ENCODE assay signal across 8 cellular contexts in genomic region chr12:26113194-26113654, GRCh38. TPM values are rescaled to one million over a fixed set of nuclear protein-coding genes. Genes with fewer than 3 reads are reported as not detected.
DNase-seq lines count a peak whose midpoint lies in the region; ATAC-seq, FAIRE-seq and TF ChIP-seq lines count a peak whose summit lies in the region.

No MANE protein-coding gene starts in this region.

- H3K9ac ChIP-seq in H1 (replicated peaks in 1 of 4; ENCODE audit: extremely low read depth in 1 of 4, low read depth in 3 of 4, low read length in 3 of 4) (no peak overlapping the region), neural progenitor cell (no peak overlapping the region)

- peak in 1 of 2 experiments; percentile 35; a peak in 1 of 3 replicates for TF ChIP-seq POLR2A in H1 (IDR thresholded peaks at IDR 0.05; ENCODE audit: control extremely low read depth in 1 of 2, low read depth in 2 of 2, low read length in 2 of 2)

- CTCF ChIA-PET in CD8-positive, alpha-beta T cell (lab: Charles Lee), result no interaction called here
- CTCF ChIA-PET in H1 (lab: Charles Lee; ENCODE audit: partially characterized antibody), result interaction anchor here (1.7 kb wide), 1 partner anchor 10 kb away, joined by 4 read pairs; no protein-coding TSS in a partner anchor

- no peak for TF ChIP-seq RAD21 in H1 (IDR thresholded peaks at IDR 0.05 in 1 of 2, conservative IDR thresholded peaks at IDR 0.05 in 1 of 2; ENCODE audit: low read depth in 2 of 2, low read length in 2 of 2)

- peak overlapping the region; percentile 56 for H2BK12ac ChIP-seq in H1 (ENCODE audit: low read depth, low read length)

- DNase-seq in CD8-positive, alpha-beta T cell, result no peak
- DNase-seq in NCI-H2196 (lab: John Stamatoyannopoulos, UW; ENCODE audit: unreplicated experiment) (peak; percentile 83), H1 (ENCODE audit: low read depth in 1 of 2, low spot score in 2 of 2) (no peak), neural progenitor cell (ENCODE audit: low spot score) (peak; percentile 41), EL (no peak), NOMO-1 treated with DMSO at 0.1 percent for 48 hours (lab: John Stamatoyannopoulos, UW; ENCODE audit: unreplicated experiment) (no peak), cortex of kidney (lab: John Stamatoyannopoulos, UW) (no peak)

- no peaks in the 10 kb centered on the region for H3K27me3 ChIP-seq in CD8-positive, alpha-beta T cell (ENCODE audit: insufficient read depth, low read length)
- H3K27me3 ChIP-seq in H1 (replicated peaks in 1 of 4; ENCODE audit: control insufficient read depth in 3 of 4, extremely low read depth in 1 of 4, insufficient read depth in 3 of 4, low read length in 3 of 4) (peaks cover 0 to 16% (median 15%) of the 10 kb centered on the region in 4 experiments; a peak in 6 of 7 replicates), neural progenitor cell (peaks cover 84% of the 10 kb centered on the region)

- no peak overlapping the region for H3K23ac ChIP-seq in H1 (ENCODE audit: insufficient read length)

- H3K4me3 ChIP-seq in CD8-positive, alpha-beta T cell (ENCODE audit: low read depth, low read length), result no peak overlapping the region
- H3K4me3 ChIP-seq in H1 (ENCODE audit: extremely low read depth in 1 of 4, insufficient read depth in 2 of 4, low read depth in 3 of 4, low read length in 4 of 4), result peak overlapping the region; percentile 21 to 78 (median 48)
- peak overlapping the region; percentile 67 for H3K4me3 ChIP-seq in neural progenitor cell

- no peak for ATAC-seq in CD8-positive, alpha-beta T cell
- ATAC-seq in HG03280 (IDR thresholded peaks at IDR 0.05; ENCODE audit: unreplicated experiment), result no peak

- H3K4me2 ChIP-seq in H1 (ENCODE audit: insufficient read depth in 1 of 2, low read depth in 2 of 2, low read length in 2 of 2), result peak overlapping the region; percentile 61 to 84
- H3K4me2 ChIP-seq in neural progenitor cell, result peak overlapping the region; percentile 93

- H3K27ac ChIP-seq in CD8-positive, alpha-beta T cell (ENCODE audit: low read depth, low read length), result no peak overlapping the region
- H3K27ac ChIP-seq in H1 (ENCODE audit: low read depth, low read length) (no peak overlapping the region), neural progenitor cell (no peak overlapping the region)

- POLR2A ChIA-PET in CD8-positive, alpha-beta T cell (lab: Charles Lee), result no interaction called here
- POLR2A ChIA-PET in H1 (lab: Charles Lee; ENCODE audit: partially characterized antibody), result interaction anchor here (0.9 to 4.5 kb wide), 4 partner anchors 11 to 22 kb away, joined by 3 to 42 read pairs (median 4); partner anchors contain the start of gene BHLHE41

- H2AK5ac ChIP-seq in H1 (ENCODE audit: low read depth, low read length), result no peak overlapping the region

- peaks cover 2% of the 10 kb centered on the region; the same call in 1 of the 2 replicates for H3K23me2 ChIP-seq in H1 (ENCODE audit: low read depth, low read length)

- no peaks in the 10 kb centered on the region for H3K9me3 Mint-ChIP-seq in CD8-positive, alpha-beta T cell
- H3K9me3 Mint-ChIP-seq in neural progenitor cell, result no peaks in the 10 kb centered on the region

- no peaks in the 10 kb centered on the region for H3K79me1 ChIP-seq in H1 (ENCODE audit: low read depth, low read length)

- intact Hi-C loops in CD8-positive, alpha-beta T cell (cut with DNase I, micrococcal nuclease), result loop anchor here in 1 of 2 experiments (10.0 kb wide), 2 partner anchors 1132 to 1592 kb away; partner anchors contain the start of gene STK38L

- peaks cover 40% of the 10 kb centered on the region for H3K27me3 Mint-ChIP-seq in CD8-positive, alpha-beta T cell (ENCODE audit: low read depth)
- peaks cover 5% of the 10 kb centered on the region for H3K27me3 Mint-ChIP-seq in neural progenitor cell (ENCODE audit: insufficient read depth, low read depth)

- no peak overlapping the region for H2BK20ac ChIP-seq in H1 (ENCODE audit: low read length)

- peak overlapping the region; percentile 42 for H3K27ac Mint-ChIP-seq in CD8-positive, alpha-beta T cell
- no peak overlapping the region for H3K27ac Mint-ChIP-seq in neural progenitor cell

- H2BK5ac ChIP-seq in H1 (ENCODE audit: low read depth, low read length), result no peak overlapping the region

- peaks cover 36% of the 10 kb centered on the region for H3F3A ChIP-seq in neural progenitor cell (ENCODE audit: low read depth)

- H2AFZ ChIP-seq in H1 (ENCODE audit: low read length), result no peak overlapping the region
- H2AFZ ChIP-seq in neural progenitor cell (replicated peaks), result no peak overlapping the region

- no peaks in the 10 kb centered on the region for H3K36me3 ChIP-seq in CD8-positive, alpha-beta T cell (ENCODE audit: insufficient read depth, low read length)
- H3K36me3 ChIP-seq in H1 (ENCODE audit: control insufficient read depth in 2 of 4, insufficient read depth in 4 of 4, low read length in 3 of 4), result no peaks in the 10 kb centered on the region
- no peaks in the 10 kb centered on the region for H3K36me3 ChIP-seq in neural progenitor cell

- peaks cover 6% of the 10 kb centered on the region for H3K4me1 Mint-ChIP-seq in CD8-positive, alpha-beta T cell (ENCODE audit: low read depth)
- H3K4me1 Mint-ChIP-seq in neural progenitor cell, result peaks cover 34% of the 10 kb centered on the region

- H3K36me3 Mint-ChIP-seq in CD8-positive, alpha-beta T cell, result no peaks in the 10 kb centered on the region
- H3K36me3 Mint-ChIP-seq in neural progenitor cell, result no peaks in the 10 kb centered on the region

- TF ChIP-seq CTCF in CD8-positive, alpha-beta T cell (IDR thresholded peaks at IDR 0.05), result no peak
- no peak for TF ChIP-seq CTCF in H1 (IDR thresholded peaks at IDR 0.05; ENCODE audit: control extremely low read depth in 1 of 3, insufficient read depth in 1 of 3, low read depth in 1 of 3, low read length in 3 of 3)
- no peak for TF ChIP-seq CTCF in neural progenitor cell (IDR thresholded peaks at IDR 0.05)

- no peak for TF ChIP-seq EP300 in H1 (IDR thresholded peaks at IDR 0.05; ENCODE audit: borderline replicate concordance in 1 of 2, low read depth in 2 of 2, low read length in 2 of 2)

- no peak overlapping the region for H3K56ac ChIP-seq in H1 (replicated peaks; ENCODE audit: insufficient read length, low read depth, low read length)

- no peak overlapping the region for H2BK120ac ChIP-seq in H1 (replicated peaks; ENCODE audit: low read depth, low read length)

- H4K20me1 ChIP-seq in H1 (replicated peaks in 1 of 2; ENCODE audit: control insufficient read depth in 1 of 2, insufficient read depth in 2 of 2, low read length in 2 of 2), result no peaks in the 10 kb centered on the region
- H4K20me1 ChIP-seq in neural progenitor cell (ENCODE audit: low read depth), result peaks cover 4% of the 10 kb centered on the region

- peaks cover 10% of the 10 kb centered on the region for H3K4me1 ChIP-seq in CD8-positive, alpha-beta T cell (ENCODE audit: insufficient read depth, low read length)
- H3K4me1 ChIP-seq in H1 (replicated peaks in 1 of 4; ENCODE audit: control insufficient read depth in 3 of 4, insufficient read depth in 4 of 4, low read length in 3 of 4), result peaks cover 0 to 18% (median 16%) of the 10 kb centered on the region in 4 experiments; a peak in 5 of 7 replicates
- peaks cover 33% of the 10 kb centered on the region for H3K4me1 ChIP-seq in neural progenitor cell

- no peak overlapping the region for H4K8ac ChIP-seq in H1 (ENCODE audit: extremely low read depth, insufficient read depth, low read length)

- no peaks in the 10 kb centered on the region for H3K9me3 ChIP-seq in CD8-positive, alpha-beta T cell (ENCODE audit: low read length)
- no peaks in the 10 kb centered on the region for H3K9me3 ChIP-seq in H1 (ENCODE audit: insufficient read depth in 2 of 2, low read depth in 1 of 2, low read length in 1 of 2)
- H3K9me3 ChIP-seq in neural progenitor cell (ENCODE audit: low read depth), result no peaks in the 10 kb centered on the region

- no peak overlapping the region for H2BK15ac ChIP-seq in H1 (ENCODE audit: low read length)

- H4K91ac ChIP-seq in H1 (replicated peaks; ENCODE audit: insufficient read length, low read length), result no peak overlapping the region

- H3K18ac ChIP-seq in H1 (ENCODE audit: extremely low read depth, low read length), result no peak overlapping the region

- H3K79me2 ChIP-seq in H1 (ENCODE audit: control insufficient read depth in 1 of 2, insufficient read depth in 2 of 2, low read length in 2 of 2), result no peaks in the 10 kb centered on the region
- no peaks in the 10 kb centered on the region for H3K79me2 ChIP-seq in neural progenitor cell (ENCODE audit: low read depth)

- FAIRE-seq in H1 (lab: Jason Lieb, UNC), result peak; percentile 7

- H4K5ac ChIP-seq in H1 (ENCODE audit: insufficient read length, low read depth, low read length), result no peak overlapping the region

- H3K4ac ChIP-seq in H1 (replicated peaks; ENCODE audit: insufficient read length, low read depth, low read length), result no peak overlapping the region

- no peak overlapping the region for H3K14ac ChIP-seq in H1 (ENCODE audit: insufficient read length)

- WGBS in H1 (ENCODE audit: extremely low coverage in 1 of 2, insufficient coverage in 1 of 2, insufficient read length in 1 of 2, insufficient replicate concordance in 2 of 2, low coverage in 1 of 2, low lambda C conversion rate in 2 of 2, missing lambda C conversion rate in 1 of 2), 2 experiments, result 1% methylated on average over 6 of the region's 6 CpGs; no CpG with 5 or more reads in 1 of the 2 experiments

- peak overlapping the region; percentile 82 for H3K4me3 Mint-ChIP-seq in CD8-positive, alpha-beta T cell
- peak overlapping the region; percentile 87 for H3K4me3 Mint-ChIP-seq in neural progenitor cell

TF ChIP-seq in H1, 55 proteins besides CTCF, POLR2A, EP300 and RAD21 (continues in another document):
- no peak for TF ChIP-seq CTBP2 (IDR thresholded peaks at IDR 0.05; ENCODE audit: borderline replicate concordance, insufficient read depth, insufficient read length, low read length)
- no peak for TF ChIP-seq BRCA1 (IDR thresholded peaks at IDR 0.05; ENCODE audit: low read depth, low read length)
- TF ChIP-seq SP1 (IDR thresholded peaks at IDR 0.05; ENCODE audit: low read depth, low read length), result peak; percentile 29; the same call in 1 of the 2 replicates
- no peak for TF ChIP-seq CEBPB (IDR thresholded peaks at IDR 0.05; ENCODE audit: low read depth, low read length)
- TF ChIP-seq BCL11A (IDR thresholded peaks at IDR 0.05; ENCODE audit: low read depth in 2 of 2, low read length in 2 of 2), result no peak
- no peak for TF ChIP-seq SIN3A (conservative IDR thresholded peaks at IDR 0.05 in 1 of 2, IDR thresholded peaks at IDR 0.05 in 1 of 2; ENCODE audit: low read depth in 1 of 2, low read length in 2 of 2)

RNA-seq across cellular contexts. Expression of gene BHLHE41, which starts 11.6 kb away (rescaled TPM):
- not detected for total RNA-seq in CD8-positive, alpha-beta T cell
- total RNA-seq in H1 (2021; fragmentation: NEBNext Ultra II Directional; extraction: Animal tissue kit (Norgen Biotek cat#: 25700)), result 1.6 and 3.4 TPM in 2 replicates
- polyA plus RNA-seq in H1 (2011; rRNA removed), result 0.58 and 1.1 TPM in 2 replicates
- 0.49 TPM for polyA plus RNA-seq in H1 (2011; cell fraction: cytosol; rRNA removed)
- 2.5 TPM for polyA plus RNA-seq in H1 (2011; cell fraction: nucleus; rRNA removed)
- polyA plus RNA-seq in H1 (2012, experiment 1 of 2), result 0.73 to 2.2 TPM (median 0.84 TPM) in 4 replicates
- 0.09 TPM for polyA plus RNA-seq in H1 (2012, experiment 2 of 2)
- polyA plus RNA-seq in H1 (2013, experiment 1 of 2), result 5.3 TPM
- 5.5 TPM for polyA plus RNA-seq in H1 (2013, experiment 2 of 2)
- 0.79 and 1.1 TPM in 2 replicates for polyA minus RNA-seq in H1 (2011; rRNA and poly(A)+ RNA removed)
- polyA minus RNA-seq in H1 (2011; cell fraction: cytosol; rRNA and poly(A)+ RNA removed), result 0.37 TPM
- polyA minus RNA-seq in H1 (2011; cell fraction: nucleus; rRNA and poly(A)+ RNA removed), result 0.20 TPM
- 0.12 TPM in 1 of 2 replicates, not detected in the other for total RNA-seq in neural progenitor cell (ENCODE audit: low replicate concordance)

Comparison
In these comparisons a context has a peak if more than half of its experiments do, and no peak if none do; other contexts are left out.
1. DNase-seq: peak in NCI-H2196 (single experiment) and neural progenitor cell (single experiment); none in CD8-positive, alpha-beta T cell (0 of 7), H1 (0 of 2), EL (single experiment), NOMO-1 treated with DMSO at 0.1 percent for 48 hours (single experiment) and cortex of kidney (single experiment).